11 cellular contexts compared by ENCODE assay signal in the genomic region with DNA sequence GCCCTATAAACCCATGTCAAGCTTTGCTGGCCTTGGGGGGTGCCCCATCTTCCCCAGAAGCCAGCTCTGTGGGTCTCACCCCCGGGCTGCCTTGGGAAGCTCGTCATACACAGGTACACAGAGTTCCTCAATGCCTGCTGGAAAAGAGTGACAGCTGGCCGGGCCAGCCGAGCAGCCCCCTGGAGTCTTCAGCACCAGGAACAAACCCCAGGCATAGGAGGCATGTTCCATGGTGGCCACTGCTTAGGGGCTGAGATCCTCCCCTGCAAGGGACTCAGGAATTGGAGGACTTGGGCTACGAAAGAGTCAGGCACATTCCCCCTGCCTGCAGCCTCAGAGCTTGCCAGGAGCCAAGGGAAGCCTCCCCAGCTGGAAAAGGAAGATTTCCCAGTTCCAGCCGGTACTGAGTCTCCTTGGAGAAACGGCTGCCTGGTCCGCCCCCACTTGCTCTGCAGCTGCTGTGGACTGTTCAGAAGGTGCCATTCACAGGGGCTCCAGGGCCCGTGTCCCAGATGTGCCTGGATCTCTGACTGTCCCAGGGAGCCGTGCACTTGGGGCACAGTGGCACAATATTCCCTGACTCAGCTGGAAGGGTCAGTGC.
DNase-seq lines count a peak whose midpoint lies in the region; ATAC-seq and TF ChIP-seq lines count a peak whose summit lies in the region.
"Had no signal": no experiment of that assay in that cellular context is flagged by ENCODE, and none has a peak within 500 bp of the region (broad histone marks: within the 10 kb centered on the region; RNA-seq: fewer than 3 reads in every experiment).

No MANE protein-coding gene starts in this region.

- H3K4me1 ChIP-seq in muscle layer of colon (ENCODE audit: insufficient read depth, low read length): peaks cover 55% of the 10 kb centered on the region
- H3K4me1 ChIP-seq in suprapubic skin: peaks cover 54% of the 10 kb centered on the region

- no peak overlapping the region for H3K9ac ChIP-seq in muscle layer of colon (ENCODE audit: low read length)

- no peak for TF ChIP-seq POLR2A in suprapubic skin (IDR thresholded peaks at IDR 0.05)

- TF ChIP-seq EP300 in suprapubic skin (IDR thresholded peaks at IDR 0.05): no peak

- H3K27me3 ChIP-seq in muscle layer of colon (ENCODE audit: control insufficient read depth in 1 of 2, insufficient read depth in 2 of 2, low read length in 2 of 2): no peaks in the 10 kb centered on the region
- no peaks in the 10 kb centered on the region for H3K27me3 ChIP-seq in suprapubic skin

- H3K9me3 ChIP-seq in muscle layer of colon (ENCODE audit: low read length) (no peaks in the 10 kb centered on the region), suprapubic skin (no peaks in the 10 kb centered on the region)

- peak; percentile 27 for DNase-seq in activated CD4-positive, CD25-positive, alpha-beta regulatory T cell treated with anti-CD3 and anti-CD28 coated beads, Interleukin-2, amount 50 U/mL, for 72 hours
- DNase-seq in activated CD4-positive, CD25-positive, alpha-beta regulatory T cell (lab: John Stamatoyannopoulos, UW): no peak
- peak; percentile 1 for DNase-seq in effector CD4-positive, alpha-beta T cell
- DNase-seq in suprapubic skin (ENCODE audit: low spot score in 2 of 2): peak; percentile 62 to 77
- DNase-seq in RPMI8226: no peak
- DNase-seq: KG1, NCI-H2029 treated with DMSO at 0.1 percent for 48 hours, OCI-M1 had no signal

- ATAC-seq in GM21723 (IDR thresholded peaks at IDR 0.05; ENCODE audit: unreplicated experiment) (no peak), GM19452 (IDR thresholded peaks at IDR 0.05; ENCODE audit: unreplicated experiment) (no peak)

- H3K36me3 ChIP-seq in muscle layer of colon (ENCODE audit: insufficient read depth, low read length) (peaks cover 50% of the 10 kb centered on the region), suprapubic skin (peaks cover 37% of the 10 kb centered on the region)

- H3K27ac ChIP-seq in muscle layer of colon (ENCODE audit: low read depth, low read length) (peak overlapping the region; percentile 47), suprapubic skin (peak overlapping the region; percentile 49)

- WGBS in suprapubic skin: 70% methylated on average over 6 of the region's 10 CpGs

- TF ChIP-seq CTCF in suprapubic skin (IDR thresholded peaks at IDR 0.05): no peak

- H3K4me3 ChIP-seq in muscle layer of colon (ENCODE audit: low read depth in 1 of 2, low read length in 2 of 2) (no peak overlapping the region), suprapubic skin (no peak overlapping the region)

Comparison
In these comparisons a context has a peak if more than half of its experiments do, and no peak if none do; other contexts are left out.
1. DNase-seq: peak in activated CD4-positive, CD25-positive, alpha-beta regulatory T cell treated with anti-CD3 and anti-CD28 coated beads, Interleukin-2, amount 50 U/mL, for 72 hours (single experiment), effector CD4-positive, alpha-beta T cell (single experiment) and suprapubic skin (2 of 2); none in activated CD4-positive, CD25-positive, alpha-beta regulatory T cell (0 of 4) and RPMI8226 (single experiment).